In genomic region chr12:94649349-94650142, GRCh38 we compare ENCODE assay signal across 1 cellular context.
TF ChIP-seq lines count a peak whose summit lies in the region.

No MANE protein-coding gene starts in this region.

TF ChIP-seq in H1, 55 proteins besides CTCF, POLR2A, EP300 and RAD21 (continued from another document):
- TF ChIP-seq KDM5A (IDR thresholded peaks at IDR 0.05; ENCODE audit: low read length) (no peak), TBP (IDR thresholded peaks at IDR 0.05; ENCODE audit: low read depth, low read length) (peak; percentile 10; the same call in 1 of the 2 replicates)
